ENCODE assay signal across 8 cellular contexts in genomic region chr12:122421815-122422737, GRCh38. TPM values are rescaled to one million over a fixed set of nuclear protein-coding genes. Genes with fewer than 3 reads are reported as not detected.
DNase-seq lines count a peak whose midpoint lies in the region; ATAC-seq and TF ChIP-seq lines count a peak whose summit lies in the region.

Gene CLIP1 (minus strand): TSS chr12:122422669. CDS start chr12:122380452, 42,217 bp downstream.

- ATAC-seq in HG02571 (IDR thresholded peaks at IDR 0.05; ENCODE audit: unreplicated experiment) (peak; percentile 48), left lobe of liver (peak; percentile 78)

- no peaks in the 10 kb centered on the region for H3K27me3 ChIP-seq in colonic mucosa

- peak within 1 kb of the TSS; percentile 88 for H3K4me3 ChIP-seq in colonic mucosa

- H3K36me3 ChIP-seq in colonic mucosa, result no peaks in the 10 kb centered on the region

- H3K9ac ChIP-seq in colonic mucosa (ENCODE audit: low read depth in 2 of 2, low read length in 2 of 2), result peak within 1 kb of the TSS; percentile 87 to 93

- peaks cover 6% of the 10 kb centered on the region for H3K4me1 ChIP-seq in colonic mucosa

- H3K9me3 ChIP-seq in colonic mucosa, result no peaks in the 10 kb centered on the region

- TF ChIP-seq CTCF in colonic mucosa (IDR thresholded peaks at IDR 0.05), result peak; percentile 20

- peak within 1 kb of the TSS; percentile 92 for H3K27ac ChIP-seq in colonic mucosa

- intact Hi-C loops in colonic mucosa (cut with DNase I), result no loop called here

- DNase-seq in NCI-H1417 (lab: John Stamatoyannopoulos, UW), result peak; percentile 71 to 87 (median 77)
- no peak for DNase-seq in NCI-H1417 treated with DMSO at 0.1 percent for 48 hours (lab: John Stamatoyannopoulos, UW)
- peak; percentile 39 for DNase-seq in NCI-H2107 (lab: John Stamatoyannopoulos, UW)
- peak; percentile 52 to 58 for DNase-seq in activated CD4-positive, alpha-beta T cell treated with anti-CD3 and anti-CD28 coated beads for 4 hours
- peak; percentile 63 for DNase-seq in colonic mucosa
- DNase-seq in left lobe of liver (ENCODE audit: low spot score), result peak; percentile 75
- peak; percentile 50 to 66 for DNase-seq in stimulated activated CD4-positive, alpha-beta T cell treated with anti-CD3 and anti-CD28 coated beads, Interleukin-4, amount 100 ng/mL, for 4 hours

RNA-seq across cellular contexts. Expression of gene CLIP1, which starts in this region (rescaled TPM):
- total RNA-seq in colonic mucosa (10 to 100 TPM; 35.4 to 65.8 TPM), left lobe of liver (38.9 TPM)
